Comparison of ENCODE assay signal across 10 cellular contexts in the genomic region with DNA sequence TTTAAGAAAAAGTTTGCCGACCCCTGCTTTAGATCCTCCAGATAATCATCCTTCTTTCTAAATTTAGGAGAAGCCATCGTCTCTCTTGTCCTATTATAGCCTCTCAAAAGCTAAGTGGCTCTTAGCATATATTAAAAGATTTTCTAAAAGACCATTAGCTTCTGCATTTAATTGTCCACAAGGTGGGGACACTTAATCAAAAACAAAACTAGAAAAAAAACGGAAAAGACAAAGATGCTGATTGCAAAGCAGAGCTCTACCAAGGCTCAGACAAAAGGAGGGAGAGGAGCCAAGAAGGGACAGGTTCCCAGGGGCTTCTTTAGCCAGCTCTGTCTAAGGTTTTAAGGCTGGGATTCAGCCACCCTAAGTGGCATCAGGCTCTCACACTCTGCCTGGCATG.
DNase-seq lines count a peak whose midpoint lies in the region; ATAC-seq and TF ChIP-seq lines count a peak whose summit lies in the region.
"Had no signal": no experiment of that assay in that cellular context is flagged by ENCODE, and none has a peak within 500 bp of the region (broad histone marks: within the 10 kb centered on the region; RNA-seq: fewer than 3 reads in every experiment).

No MANE protein-coding gene starts in this region.

- H3K4me3 ChIP-seq in left ventricle myocardium inferior: no peak overlapping the region
- no peak overlapping the region for H3K4me3 ChIP-seq in PC-9
- H3K4me3 ChIP-seq in fibroblast of the aortic adventitia (ENCODE audit: low read depth, low read length): no peak overlapping the region
- H3K4me3 ChIP-seq in vagina: no peak overlapping the region

- no peak overlapping the region for H3K4me2 ChIP-seq in PC-9

- intact Hi-C loops in left ventricle myocardium inferior (cut with micrococcal nuclease): no loop called here
- intact Hi-C loops in Right ventricle myocardium inferior (cut with DNase I): loop anchor here (2.0 to 10.0 kb wide), 2 partner anchors 279 to 377 kb away; no protein-coding TSS in a partner anchor
- intact Hi-C loops in PC-9 (cut with micrococcal nuclease; ENCODE audit: unreplicated experiment): no loop called here
- intact Hi-C loops in vagina (cut with DNase I): no loop called here
- intact Hi-C loops in posterior cingulate gyrus (cut with DNase I): loop anchor here (5.0 kb wide), 1 partner anchor 427 kb away; no protein-coding TSS in a partner anchor

- no peak for TF ChIP-seq POLR2A in vagina (IDR thresholded peaks at IDR 0.05)

- no peaks in the 10 kb centered on the region for H3K79me2 ChIP-seq in PC-9 (ENCODE audit: low read depth)

- no TSS peak for BruUV-seq in PC-9 (replicated peaks; lab: Mats Ljungman, UMichigan)

- H3K27ac ChIP-seq in left ventricle myocardium inferior (replicated peaks) (no peak overlapping the region), PC-9 (no peak overlapping the region), vagina (no peak overlapping the region)

- H3K9me3 ChIP-seq in left ventricle myocardium inferior (replicated peaks): no peaks in the 10 kb centered on the region
- no peaks in the 10 kb centered on the region for H3K9me3 ChIP-seq in PC-9 (ENCODE audit: insufficient read depth, low read depth)
- no peaks in the 10 kb centered on the region for H3K9me3 ChIP-seq in vagina

- POLR2A ChIA-PET in PC-9 (lab: Charles Lee; ENCODE audit: unreplicated experiment): no interaction called here

- peaks cover 61% of the 10 kb centered on the region for H3K27me3 ChIP-seq in left ventricle myocardium inferior (ENCODE audit: low read depth)
- H3K27me3 ChIP-seq in PC-9 (ENCODE audit: insufficient read depth, low read depth): peaks cover 88% of the 10 kb centered on the region
- no peaks in the 10 kb centered on the region for H3K27me3 ChIP-seq in vagina

- no peaks in the 10 kb centered on the region for H3K4me1 ChIP-seq in left ventricle myocardium inferior
- no peaks in the 10 kb centered on the region for H3K4me1 ChIP-seq in PC-9 (replicated peaks; ENCODE audit: insufficient read depth)
- no peaks in the 10 kb centered on the region for H3K4me1 ChIP-seq in vagina

- no peaks in the 10 kb centered on the region for H3F3A ChIP-seq in PC-9 (ENCODE audit: insufficient read depth, low read depth)

- H4K20me1 ChIP-seq in PC-9 (ENCODE audit: insufficient read depth): no peaks in the 10 kb centered on the region

- DNase-seq in left ventricle myocardium inferior (no peak), Right ventricle myocardium inferior (ENCODE audit: missing footprints) (no peak), PC-9 (no peak), fibroblast of the aortic adventitia (ENCODE audit: low read depth) (peak; percentile 70), vagina (ENCODE audit: extremely low spot score in 2 of 2) (peak; percentile 1 to 19), posterior cingulate gyrus (no peak), NCI-H2227 treated with DMSO at 0.1 percent for 48 hours (lab: John Stamatoyannopoulos, UW) (no peak)
- DNase-seq: mammary epithelial cell, T-helper 2 cell had no signal

- TF ChIP-seq CTCF in left ventricle myocardium inferior (IDR thresholded peaks at IDR 0.05; ENCODE audit: borderline replicate concordance) (peak; percentile 50), PC-9 (conservative IDR thresholded peaks at IDR 0.05) (peak; percentile 42; the same call in 1 of the 2 replicates), fibroblast of the aortic adventitia (IDR thresholded peaks at IDR 0.05; ENCODE audit: insufficient read depth, low read length) (peak; percentile 50), vagina (IDR thresholded peaks at IDR 0.05) (no peak)

- H3K9me2 ChIP-seq in PC-9 (ENCODE audit: insufficient read depth): no peaks in the 10 kb centered on the region

- H3K36me3 ChIP-seq in left ventricle myocardium inferior (no peaks in the 10 kb centered on the region), PC-9 (ENCODE audit: low read depth) (no peaks in the 10 kb centered on the region), vagina (no peaks in the 10 kb centered on the region)

- H2AFZ ChIP-seq in PC-9: no peak overlapping the region

- ATAC-seq in Right ventricle myocardium inferior: no peak
- ATAC-seq in HG02571 (IDR thresholded peaks at IDR 0.05; ENCODE audit: unreplicated experiment): no peak

- CTCF ChIA-PET in PC-9 (lab: Charles Lee): no interaction called here

Comparison
In these comparisons a context has a peak if more than half of its experiments do, and no peak if none do; other contexts are left out.
1. intact Hi-C loops: an anchor here in Right ventricle myocardium inferior (2.0 to 10.0 kb wide) and posterior cingulate gyrus (5.0 kb wide); none called in left ventricle myocardium inferior, PC-9 and vagina.
2. DNase-seq: peak in fibroblast of the aortic adventitia (single experiment) and vagina (2 of 2); none in left ventricle myocardium inferior (single experiment), Right ventricle myocardium inferior (single experiment), PC-9 (0 of 2), posterior cingulate gyrus (0 of 10) and NCI-H2227 treated with DMSO at 0.1 percent for 48 hours (single experiment).
3. CTCF ChIP-seq: peak in left ventricle myocardium inferior (single experiment), PC-9 (single experiment) and fibroblast of the aortic adventitia (single experiment); none in vagina (0 of 3).